21 cellular contexts compared by ENCODE assay signal in the genomic region with DNA sequence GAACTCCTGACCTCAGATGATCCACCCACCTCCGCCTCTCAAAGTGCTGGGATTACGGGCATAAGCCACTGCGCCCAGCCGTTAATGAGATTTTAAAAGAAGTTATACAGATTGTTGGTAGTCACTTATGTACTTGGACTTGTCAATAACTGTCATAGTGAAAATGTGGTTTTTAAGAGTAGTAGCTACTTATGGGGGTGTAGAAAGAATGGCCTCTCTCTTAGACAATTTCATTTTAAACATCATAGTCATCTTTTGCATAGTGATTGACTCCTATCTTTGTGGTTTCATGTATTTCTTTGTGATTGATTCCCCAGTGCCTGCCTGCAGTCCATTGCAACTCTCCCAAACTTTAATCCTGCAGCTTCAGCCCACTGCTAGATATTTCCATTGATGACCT. TPM values are rescaled to one million over a fixed set of nuclear protein-coding genes. Genes with fewer than 3 reads are reported as not detected.
DNase-seq lines count a peak whose midpoint lies in the region; ATAC-seq, FAIRE-seq and TF ChIP-seq lines count a peak whose summit lies in the region.
"Had no signal": no experiment of that assay in that cellular context is flagged by ENCODE, and none has a peak within 500 bp of the region (broad histone marks: within the 10 kb centered on the region; RNA-seq: fewer than 3 reads in every experiment).

No MANE protein-coding gene starts in this region.

- H3K4me1 Mint-ChIP-seq in activated CD4-positive, alpha-beta T cell treated with anti-CD3 and anti-CD28 coated beads, Interleukin-2, amount 10 ng/mL, durations not matched to agents 24 days and 14 days, result peaks cover 3% of the 10 kb centered on the region
- no peaks in the 10 kb centered on the region for H3K4me1 Mint-ChIP-seq in activated T-helper 1 cell treated with anti-CD3 and anti-CD28 coated beads, Interleukin-12 subunit alpha, Interleukin-12 subunit beta, Interleukin-2, Interleukin-4 antibody, amounts not matched to agents 30 ng/mL and 10 ng/mL and 1 ng/mL, durations not matched to agents 14 hours and 24 hours and 36 hours (ENCODE audit: low read depth)

- SMC1A ChIA-PET in GM12878 (lab: Charles Lee; ENCODE audit: uncharacterized antibody, unreplicated experiment), result no interaction called here

- H3K4me2 ChIP-seq in GM12878 (ENCODE audit: control insufficient read depth, insufficient read depth), result no peak overlapping the region
- H3K4me2 ChIP-seq: PC-9 had no signal

- no peaks in the 10 kb centered on the region; the same call in 2 of the 3 replicates for H3K9me3 ChIP-seq in GM12878 (replicated peaks; ENCODE audit: control insufficient read depth, insufficient read depth, low read length)
- H3K9me3 ChIP-seq: MG63 had no signal

- POLR2A ChIA-PET in GM12878 (lab: Charles Lee), result no interaction called here

- H3K36me3 ChIP-seq in GM12878 (ENCODE audit: control insufficient read depth in 2 of 2, insufficient read depth in 2 of 2, low read length in 1 of 2), result no peaks in the 10 kb centered on the region

- WGBS in GM12878 (ENCODE audit: insufficient coverage, insufficient replicate concordance, low lambda C conversion rate, missing lambda C conversion rate), result 46% methylated on average over 4 of the region's 4 CpGs

- H3K27ac ChIP-seq in GM12878 (ENCODE audit: control insufficient read depth, insufficient read depth), result no peak overlapping the region
- H3K27ac ChIP-seq: PC-9 had no signal

- TF ChIP-seq POLR2A in GM12878 (IDR thresholded peaks at IDR 0.05; ENCODE audit: low read depth, low read length), result no peak

- no peak overlapping the region for H3K4me3 ChIP-seq in GM12878
- H3K4me3 ChIP-seq: K562, MG63, PC-9 had no signal

- intact Hi-C loops in activated CD4-positive, alpha-beta T cell treated with anti-CD3 and anti-CD28 coated beads, Interleukin-2, amount 10 ng/mL, durations not matched to agents 24 days and 14 days (cut with micrococcal nuclease), result no loop called here
- intact Hi-C loops in GM12878 (cut with micrococcal nuclease; ENCODE audit: unreplicated experiment), result no loop called here
- intact Hi-C loops in activated T-helper 1 cell treated with anti-CD3 and anti-CD28 coated beads, Interleukin-12 subunit alpha, Interleukin-12 subunit beta, Interleukin-2, Interleukin-4 antibody, amounts not matched to agents 30 ng/mL and 10 ng/mL and 1 ng/mL, durations not matched to agents 14 hours and 24 hours and 36 hours (cut with micrococcal nuclease), result no loop called here

- ATAC-seq in GM12878, result no peak
- no peak for ATAC-seq in GM21786 (IDR thresholded peaks at IDR 0.05; ENCODE audit: unreplicated experiment)
- ATAC-seq: K562 had no signal

- DNase-seq in activated CD4-positive, alpha-beta T cell treated with anti-CD3 and anti-CD28 coated beads, Interleukin-2, amount 10 ng/mL, durations not matched to agents 24 days and 14 days, result no peak
- DNase-seq in activated CD4-positive, alpha-beta T cell treated with anti-CD3 and anti-CD28 coated beads for 48 hours, result no peak
- peak; percentile 3 for DNase-seq in stimulated activated CD4-positive, alpha-beta T cell treated with anti-CD3 and anti-CD28 coated beads, Interleukin-15, amount 100 ng/mL, for 24 hours
- no peak for DNase-seq in stimulated activated CD4-positive, alpha-beta T cell treated with anti-CD3 and anti-CD28 coated beads, Interleukin-4, amount 100 ng/mL, for 24 hours
- DNase-seq in GM12878 (ENCODE audit: low read depth, low spot score) (no peak), GM19240 (ENCODE audit: insufficient read length, low spot score) (no peak)
- DNase-seq in activated T-helper 1 cell treated with anti-CD3 and anti-CD28 coated beads, Interleukin-12 subunit alpha, Interleukin-12 subunit beta, Interleukin-2, Interleukin-4 antibody, amounts not matched to agents 30 ng/mL and 10 ng/mL and 1 ng/mL, durations not matched to agents 14 hours and 24 hours and 36 hours (ENCODE audit: low spot score), result no peak
- DNase-seq: MG63, NCI-H1417, NCI-H187, NCI-H446 treated with DMSO at 0.1 percent for 48 hours, NCI-H526 treated with DMSO at 0.1 percent for 48 hours, PC-9, RPMI8226, SHP77 had no signal

- no peaks in the 10 kb centered on the region for H3K27me3 ChIP-seq in GM12878 (replicated peaks in 1 of 2; ENCODE audit: control insufficient read depth in 2 of 2, insufficient read depth in 2 of 2, low read length in 1 of 2)
- H3K27me3 ChIP-seq: MG63 had no signal

- no peak for FAIRE-seq in GM12878 (lab: Jason Lieb, UNC)
- FAIRE-seq: A204.1, GM19239, K562 had no signal

- RAD21 ChIA-PET in GM12878 (lab: Charles Lee; ENCODE audit: unreplicated experiment), result no interaction called here

- BruUV-seq in GM12878 (replicated peaks; lab: Mats Ljungman, UMichigan), result no TSS peak

- no peak overlapping the region for H2AFZ ChIP-seq in GM12878 (ENCODE audit: control insufficient read depth, low read depth, low read length)
- H2AFZ ChIP-seq: PC-9 had no signal

- H3K4me3 Mint-ChIP-seq in activated CD4-positive, alpha-beta T cell treated with anti-CD3 and anti-CD28 coated beads, Interleukin-2, amount 10 ng/mL, durations not matched to agents 24 days and 14 days, result no peak overlapping the region
- H3K4me3 Mint-ChIP-seq in activated T-helper 1 cell treated with anti-CD3 and anti-CD28 coated beads, Interleukin-12 subunit alpha, Interleukin-12 subunit beta, Interleukin-2, Interleukin-4 antibody, amounts not matched to agents 30 ng/mL and 10 ng/mL and 1 ng/mL, durations not matched to agents 14 hours and 24 hours and 36 hours, result no peak overlapping the region
- H3K4me3 Mint-ChIP-seq: B cell, CD14-positive monocyte had no signal

- no peak for TF ChIP-seq EP300 in GM12878 (IDR thresholded peaks at IDR 0.05; ENCODE audit: borderline replicate concordance in 1 of 2, control insufficient read depth in 1 of 2, low read depth in 2 of 2, low read length in 2 of 2)

- TF ChIP-seq CTCF in GM12878 (IDR thresholded peaks at IDR 0.05 in 2 of 3, conservative IDR thresholded peaks at IDR 0.05 in 1 of 3; ENCODE audit: control insufficient read depth in 2 of 3, extremely low read depth in 1 of 3, insufficient read depth in 1 of 3, low read depth in 3 of 3, low read length in 3 of 3), result no peak

- peak overlapping the region; percentile 25 for H3K27ac Mint-ChIP-seq in activated CD4-positive, alpha-beta T cell treated with anti-CD3 and anti-CD28 coated beads, Interleukin-2, amount 10 ng/mL, durations not matched to agents 24 days and 14 days
- H3K27ac Mint-ChIP-seq in activated T-helper 1 cell treated with anti-CD3 and anti-CD28 coated beads, Interleukin-12 subunit alpha, Interleukin-12 subunit beta, Interleukin-2, Interleukin-4 antibody, amounts not matched to agents 30 ng/mL and 10 ng/mL and 1 ng/mL, durations not matched to agents 14 hours and 24 hours and 36 hours, result no peak overlapping the region
- H3K27ac Mint-ChIP-seq: B cell, CD14-positive monocyte had no signal

- no peaks in the 10 kb centered on the region for H3K79me2 ChIP-seq in GM12878 (ENCODE audit: control insufficient read depth, insufficient read depth, low read length)

- peaks cover 9% of the 10 kb centered on the region for H3K36me3 Mint-ChIP-seq in activated CD4-positive, alpha-beta T cell treated with anti-CD3 and anti-CD28 coated beads, Interleukin-2, amount 10 ng/mL, durations not matched to agents 24 days and 14 days (ENCODE audit: low read depth)
- H3K36me3 Mint-ChIP-seq in activated T-helper 1 cell treated with anti-CD3 and anti-CD28 coated beads, Interleukin-12 subunit alpha, Interleukin-12 subunit beta, Interleukin-2, Interleukin-4 antibody, amounts not matched to agents 30 ng/mL and 10 ng/mL and 1 ng/mL, durations not matched to agents 14 hours and 24 hours and 36 hours (ENCODE audit: low read depth), result peaks cover 16% of the 10 kb centered on the region

- no peaks in the 10 kb centered on the region for H3K27me3 Mint-ChIP-seq in activated CD4-positive, alpha-beta T cell treated with anti-CD3 and anti-CD28 coated beads, Interleukin-2, amount 10 ng/mL, durations not matched to agents 24 days and 14 days
- H3K27me3 Mint-ChIP-seq in activated T-helper 1 cell treated with anti-CD3 and anti-CD28 coated beads, Interleukin-12 subunit alpha, Interleukin-12 subunit beta, Interleukin-2, Interleukin-4 antibody, amounts not matched to agents 30 ng/mL and 10 ng/mL and 1 ng/mL, durations not matched to agents 14 hours and 24 hours and 36 hours (ENCODE audit: insufficient read depth), result no peaks in the 10 kb centered on the region
- H3K27me3 Mint-ChIP-seq: B cell had no signal

- no peaks in the 10 kb centered on the region for H3K9me3 Mint-ChIP-seq in activated CD4-positive, alpha-beta T cell treated with anti-CD3 and anti-CD28 coated beads, Interleukin-2, amount 10 ng/mL, durations not matched to agents 24 days and 14 days
- no peaks in the 10 kb centered on the region for H3K9me3 Mint-ChIP-seq in activated T-helper 1 cell treated with anti-CD3 and anti-CD28 coated beads, Interleukin-12 subunit alpha, Interleukin-12 subunit beta, Interleukin-2, Interleukin-4 antibody, amounts not matched to agents 30 ng/mL and 10 ng/mL and 1 ng/mL, durations not matched to agents 14 hours and 24 hours and 36 hours

- no peak overlapping the region for H3K9ac ChIP-seq in GM12878 (ENCODE audit: control insufficient read depth, insufficient read depth, low read length)

- CTCF ChIA-PET in GM12878 (lab: Yijun Ruan, JAX), result interaction anchor here (1.0 kb wide), 1 partner anchor 12 kb away, joined by 6 read pairs; no protein-coding TSS in a partner anchor

- H3K4me1 ChIP-seq in GM12878 (ENCODE audit: control insufficient read depth, insufficient read depth, low read length), result no peaks in the 10 kb centered on the region

- H4K20me1 ChIP-seq in GM12878 (ENCODE audit: control insufficient read depth, insufficient read depth), result no peaks in the 10 kb centered on the region

- in situ Hi-C loops in GM12878 (cut with MboI), result no loop called here

- TF ChIP-seq RAD21 in GM12878 (IDR thresholded peaks at IDR 0.05; ENCODE audit: insufficient read depth, low read depth, low read length), result no peak

RNA-seq across cellular contexts. Expression of a gene that starts 17.4 kb away (rescaled TPM):
- total RNA-seq in activated CD4-positive, alpha-beta T cell treated with anti-CD3 and anti-CD28 coated beads, Interleukin-2, amount 10 ng/mL, durations not matched to agents 24 days and 14 days, result 10.1 and 10.7 TPM in 2 replicates
- total RNA-seq in GM12878 (2013; cell fraction: nucleolus; rRNA removed), result 30.2 and 30.8 TPM in 2 replicates
- 9.3 and 12.6 TPM in 2 replicates for total RNA-seq in GM12878 (2014; rRNA removed)
- 9.1 and 9.4 TPM in 2 replicates for total RNA-seq in GM12878 (2014; rRNA removed; fragmentation: Illumina TruSeq; extraction: Trizol)
- total RNA-seq in GM12878 (2021), result 9.6 and 9.9 TPM in 2 replicates
- polyA plus RNA-seq in GM12878 (2011; ENCODE audit: low read depth), result 2.8 TPM
- polyA plus RNA-seq in GM12878 (2011; rRNA removed), result 8.9 and 14.8 TPM in 2 replicates
- polyA plus RNA-seq in GM12878 (2011; cell fraction: cytosol; rRNA removed), result 2.8 and 3.2 TPM in 2 replicates
- polyA plus RNA-seq in GM12878 (2011; cell fraction: nucleus; rRNA removed), result 6.5 and 6.8 TPM in 2 replicates
- polyA plus RNA-seq in GM12878 (2012), result 5.6 and 6.2 TPM in 2 replicates
- polyA plus RNA-seq in GM12878 (2014; fragmentation: Illumina TruSeq; extraction: Trizol), result 8.6 and 10.4 TPM in 2 replicates
- polyA plus RNA-seq in GM12878 (2014; fragmentation: Nextera tagmentation; extraction: Ambion mirVana), result 1 to 10 TPM; 2.4 to 2.7 TPM
- polyA plus RNA-seq in GM12878 (2014; rRNA removed), result 5.9 and 7.3 TPM in 2 replicates
- 10 to 100 TPM in 1 of 2 experiments, 1 to 10 TPM in 1; 9.7 to 10.9 TPM for polyA plus RNA-seq in GM12878 (2016; fragmentation: Nextera tagmentation; extraction: Ambion mirVana)
- polyA minus RNA-seq in GM12878 (2011; rRNA and poly(A)+ RNA removed), result 6.3 and 6.6 TPM in 2 replicates
- 3.1 and 4.1 TPM in 2 replicates for polyA minus RNA-seq in GM12878 (2011; cell fraction: cytosol; rRNA and poly(A)+ RNA removed)
- polyA minus RNA-seq in GM12878 (2011; cell fraction: nucleus; rRNA and poly(A)+ RNA removed), result 3.9 and 5.0 TPM in 2 replicates
- 10.8 and 12.7 TPM in 2 replicates for total RNA-seq in activated T-helper 1 cell treated with anti-CD3 and anti-CD28 coated beads, Interleukin-12 subunit alpha, Interleukin-12 subunit beta, Interleukin-2, Interleukin-4 antibody, amounts not matched to agents 30 ng/mL and 10 ng/mL and 1 ng/mL, durations not matched to agents 14 hours and 24 hours and 36 hours

RNA-seq across cellular contexts. Expression of a gene that starts 26.9 kb away (rescaled TPM):
- total RNA-seq in activated CD4-positive, alpha-beta T cell treated with anti-CD3 and anti-CD28 coated beads, Interleukin-2, amount 10 ng/mL, durations not matched to agents 24 days and 14 days, result 4.2 and 4.3 TPM in 2 replicates
- total RNA-seq in GM12878 (2013; cell fraction: nucleolus; rRNA removed), result 21.5 and 32.1 TPM in 2 replicates
- total RNA-seq in GM12878 (2014; rRNA removed) (7.5 and 8.9 TPM in 2 replicates), GM12878 (2014; rRNA removed; fragmentation: Illumina TruSeq; extraction: Trizol) (6.7 and 7.9 TPM in 2 replicates), GM12878 (2021) (5.5 and 5.6 TPM in 2 replicates)
- polyA plus RNA-seq in GM12878 (2011; ENCODE audit: low read depth), result 2.6 TPM
- polyA plus RNA-seq in GM12878 (2011; rRNA removed) (11.4 and 13.9 TPM in 2 replicates), GM12878 (2014; fragmentation: Illumina TruSeq; extraction: Trizol) (9.4 and 10.1 TPM in 2 replicates), GM12878 (2014; fragmentation: Nextera tagmentation; extraction: Ambion mirVana) (1 to 10 TPM; 4.1 to 5.0 TPM), GM12878 (2014; rRNA removed) (8.3 and 10.2 TPM in 2 replicates), GM12878 (2016; fragmentation: Nextera tagmentation; extraction: Ambion mirVana) (1 to 10 TPM; 6.6 to 7.3 TPM)
- 9.5 and 11.6 TPM in 2 replicates for polyA plus RNA-seq in GM12878 (2011; cell fraction: cytosol; rRNA removed)
- 8.4 and 9.7 TPM in 2 replicates for polyA plus RNA-seq in GM12878 (2011; cell fraction: nucleus; rRNA removed)
- 4.2 and 5.5 TPM in 2 replicates for polyA plus RNA-seq in GM12878 (2012)
- polyA minus RNA-seq in GM12878 (2011; rRNA and poly(A)+ RNA removed), result 6.6 and 8.4 TPM in 2 replicates
- polyA minus RNA-seq in GM12878 (2011; cell fraction: cytosol; rRNA and poly(A)+ RNA removed), result 2.7 and 6.0 TPM in 2 replicates
- 4.8 and 6.4 TPM in 2 replicates for polyA minus RNA-seq in GM12878 (2011; cell fraction: nucleus; rRNA and poly(A)+ RNA removed)
- 4.3 and 4.4 TPM in 2 replicates for total RNA-seq in activated T-helper 1 cell treated with anti-CD3 and anti-CD28 coated beads, Interleukin-12 subunit alpha, Interleukin-12 subunit beta, Interleukin-2, Interleukin-4 antibody, amounts not matched to agents 30 ng/mL and 10 ng/mL and 1 ng/mL, durations not matched to agents 14 hours and 24 hours and 36 hours
